Comparison of ENCODE assay signal across 8 cellular contexts in genomic region chr10:104232613-104233102, GRCh38. TPM values are rescaled to one million over a fixed set of nuclear protein-coding genes. Genes with fewer than 3 reads are reported as not detected.
DNase-seq lines count a peak whose midpoint lies in the region; ATAC-seq, FAIRE-seq and TF ChIP-seq lines count a peak whose summit lies in the region.

No MANE protein-coding gene starts in this region.

- no peaks in the 10 kb centered on the region for H3K36me3 ChIP-seq in SU-DHL-6 (ENCODE audit: low read length)
- no peaks in the 10 kb centered on the region for H3K36me3 ChIP-seq in small intestine (ENCODE audit: control insufficient read depth in 2 of 2, insufficient read depth in 2 of 2, low read length in 2 of 2)

- H3K9me2 ChIP-seq in SU-DHL-6 (replicated peaks; ENCODE audit: insufficient read depth, low read length), result no peaks in the 10 kb centered on the region

- no peaks in the 10 kb centered on the region for H3K4me1 ChIP-seq in small intestine (ENCODE audit: control insufficient read depth in 2 of 2, insufficient read depth in 1 of 2, low read depth in 1 of 2, low read length in 1 of 2)

- FAIRE-seq in small intestine (lab: Jason Lieb, UNC), result no peak

- peak; percentile 11 to 30 for ATAC-seq in left cardiac atrium

- WGBS in small intestine, 3 donors, result 5 to 11% (median 11%) methylated on average over 20 of the region's 20 CpGs

- H3K79me2 ChIP-seq in SU-DHL-6 (ENCODE audit: insufficient read depth, low read length), result no peaks in the 10 kb centered on the region

- H3K27me3 Mint-ChIP-seq in activated T-cell treated with anti-CD3 and anti-CD28 coated beads, Interleukin-2, amount 50 U/mL, for 24 hours, result peaks cover 27% of the 10 kb centered on the region

- no peak for TF ChIP-seq CTCF in SU-DHL-6 (IDR thresholded peaks at IDR 0.05; ENCODE audit: insufficient read depth, low read length, poor library complexity, severe bottlenecking)

- intact Hi-C loops in left cardiac atrium (cut with DNase I), result no loop called here

- H3K27me3 ChIP-seq in SU-DHL-6 (ENCODE audit: low read length) (no peaks in the 10 kb centered on the region), small intestine (ENCODE audit: control insufficient read depth in 2 of 2, insufficient read depth in 2 of 2, low read length in 2 of 2) (no peaks in the 10 kb centered on the region)

- peak overlapping the region; percentile 40 for H3K4me2 ChIP-seq in SU-DHL-6 (ENCODE audit: low read depth, low read length, poor library complexity, severe bottlenecking)

- peak overlapping the region; percentile 26 for H2AFZ ChIP-seq in SU-DHL-6 (ENCODE audit: low read depth, low read length, severe bottlenecking)

- H3K9me3 Mint-ChIP-seq in activated T-cell treated with anti-CD3 and anti-CD28 coated beads, Interleukin-2, amount 50 U/mL, for 24 hours, result peaks cover 9% of the 10 kb centered on the region

- DNase-seq in activated T-cell treated with anti-CD3 and anti-CD28 coated beads, Interleukin-2, amount 50 U/mL, for 24 hours, result no peak
- DNase-seq in activated T-cell treated with anti-CD3 and anti-CD28 coated beads, Interleukin-2, amount 50 U/mL, for 1 hour, result no peak
- DNase-seq in left cardiac atrium, result no peak
- no peak for DNase-seq in small intestine
- DNase-seq in AG08396 (ENCODE audit: low spot score), result no peak
- no peak for DNase-seq in hippocampal formation (lab: John Stamatoyannopoulos, UW)
- no peak for DNase-seq in SKM-1 (lab: John Stamatoyannopoulos, UW; ENCODE audit: unreplicated experiment)

- peak overlapping the region; percentile 59 for H3K27ac Mint-ChIP-seq in activated T-cell treated with anti-CD3 and anti-CD28 coated beads, Interleukin-2, amount 50 U/mL, for 24 hours

- no peaks in the 10 kb centered on the region for H4K20me1 ChIP-seq in SU-DHL-6 (ENCODE audit: low read depth, low read length)

- no peak overlapping the region for H3K27ac ChIP-seq in SU-DHL-6 (ENCODE audit: low read depth, low read length)
- H3K27ac ChIP-seq in small intestine (ENCODE audit: low read depth in 1 of 2, low read length in 1 of 2), result no peak overlapping the region

- H3K9me3 ChIP-seq in SU-DHL-6 (ENCODE audit: insufficient read depth, low read length) (peaks cover 24% of the 10 kb centered on the region; the same call in 1 of the 2 replicates), small intestine (ENCODE audit: control insufficient read depth, low read depth) (no peaks in the 10 kb centered on the region)

- peaks cover 12% of the 10 kb centered on the region for H3K4me1 Mint-ChIP-seq in activated T-cell treated with anti-CD3 and anti-CD28 coated beads, Interleukin-2, amount 50 U/mL, for 24 hours (ENCODE audit: low read depth)

- H3K36me3 Mint-ChIP-seq in activated T-cell treated with anti-CD3 and anti-CD28 coated beads, Interleukin-2, amount 50 U/mL, for 24 hours (ENCODE audit: low read depth), result no peaks in the 10 kb centered on the region

- H3K9ac ChIP-seq in SU-DHL-6 (ENCODE audit: low read length), result no peak overlapping the region

- no peaks in the 10 kb centered on the region for H3F3A ChIP-seq in SU-DHL-6 (ENCODE audit: insufficient read depth)

- H3K4me3 ChIP-seq in SU-DHL-6 (ENCODE audit: insufficient read depth, low read length, poor library complexity, severe bottlenecking) (peak overlapping the region; percentile 37), small intestine (ENCODE audit: low read depth in 1 of 2, low read length in 2 of 2) (peak overlapping the region; percentile 9 to 94)

- H3K4me3 Mint-ChIP-seq in activated T-cell treated with anti-CD3 and anti-CD28 coated beads, Interleukin-2, amount 50 U/mL, for 24 hours, result peak overlapping the region; percentile 84

RNA-seq across cellular contexts. Expression of gene CFAP43, which starts 0.5 kb away (rescaled TPM):
- total RNA-seq in left cardiac atrium, result under 1 TPM in 1 of 2 donors, not detected in 1; 0.29 TPM
- under 1 TPM in 1 of 3 donors, not detected in 2; 0.21 TPM for polyA plus RNA-seq in small intestine

RNA-seq across cellular contexts. Expression of gene GSTO1, which starts 22.0 kb away (rescaled TPM):
- total RNA-seq in left cardiac atrium, result 100 to 1,000 TPM; 134 to 255 TPM
- polyA plus RNA-seq in small intestine, result 100 to 1,000 TPM; 173 to 422 (median 200) TPM

RNA-seq across cellular contexts. Expression of gene GSTO2, which starts 36.3 kb away (rescaled TPM):
- under 1 TPM; 0.82 to 0.92 TPM for total RNA-seq in left cardiac atrium
- 10 to 100 TPM in 2 of 3 donors, 1 to 10 TPM in 1; 9.2 to 20.9 (median 13.2) TPM for polyA plus RNA-seq in small intestine
